ENCODE assay signal across 11 cellular contexts in the genomic region with DNA sequence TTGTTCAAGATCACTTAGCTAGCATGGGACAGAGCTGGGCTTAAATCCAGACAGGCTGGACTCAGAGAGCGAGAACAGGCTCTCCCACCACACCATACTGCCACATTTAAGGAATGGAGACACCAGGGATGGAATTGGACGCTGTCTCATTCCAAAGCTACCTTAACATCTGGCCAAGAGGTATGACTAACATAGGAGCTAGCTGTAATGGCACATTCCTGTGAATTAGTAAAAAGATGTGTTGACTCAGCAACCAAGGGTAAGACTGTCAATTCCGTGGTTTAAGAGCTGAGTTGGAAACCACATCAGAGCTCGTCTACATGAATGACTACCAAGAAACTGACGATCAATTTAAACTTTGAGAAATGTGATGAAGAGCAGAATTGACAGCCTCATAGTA. TPM values are rescaled to one million over a fixed set of nuclear protein-coding genes. Genes with fewer than 3 reads are reported as not detected.
A peak's percentile ranks its signal among the peaks of the same experiment; 100 is the strongest.
DNase-seq lines count a peak whose midpoint lies in the region; ATAC-seq, FAIRE-seq and TF ChIP-seq lines count a peak whose summit lies in the region.
"Had no signal": no experiment of that assay in that cellular context is flagged by ENCODE, and none has a peak within 500 bp of the region (broad histone marks: within the 10 kb centered on the region; RNA-seq: fewer than 3 reads in every experiment).

No MANE protein-coding gene starts in this region.

- in situ Hi-C loops in astrocyte of the cerebellum (cut with HindIII; ENCODE audit: low sequenced_read_pairs) = no loop called here

- DNase-seq in EH (ENCODE audit: low read depth) (peak; percentile 81), RCC 7860 (ENCODE audit: low spot score) (peak; percentile 95), astrocyte of the cerebellum (ENCODE audit: low read depth) (peak; percentile 81), mucosa of descending colon (no peak), NOMO-1 treated with DMSO at 0.1 percent for 48 hours (lab: John Stamatoyannopoulos, UW; ENCODE audit: unreplicated experiment) (no peak), caudate nucleus (lab: John Stamatoyannopoulos, UW) (no peak), NCI-H2107 (lab: John Stamatoyannopoulos, UW) (no peak), amniotic stem cell (lab: John Stamatoyannopoulos, UW) (no peak)

- H3K36me3 ChIP-seq in mucosa of descending colon (ENCODE audit: low read depth) = no peaks in the 10 kb centered on the region
- H3K36me3 ChIP-seq: cardiac muscle cell, suprapubic skin had no signal

- H3K27ac ChIP-seq in caudate nucleus (ENCODE audit: low read depth, low read length) = no peak overlapping the region
- H3K27ac ChIP-seq: cardiac muscle cell, suprapubic skin had no signal

- no peaks in the 10 kb centered on the region for H3K4me1 ChIP-seq in mucosa of descending colon (ENCODE audit: low read depth)

- intact Hi-C loops in mucosa of descending colon (cut with DNase I, micrococcal nuclease) = no loop called here

- no peaks in the 10 kb centered on the region for H3K9me3 ChIP-seq in mucosa of descending colon
- H3K9me3 ChIP-seq: suprapubic skin had no signal

- peak; percentile 97 for FAIRE-seq in RCC 7860 (lab: Jason Lieb, UNC)
- FAIRE-seq: islet of Langerhans had no signal

- H3K4me3 ChIP-seq in astrocyte of the cerebellum (ENCODE audit: low read depth, low read length) (no peak overlapping the region), mucosa of descending colon (no peak overlapping the region)
- H3K4me3 ChIP-seq: cardiac muscle cell, suprapubic skin had no signal

- no peak for TF ChIP-seq CTCF in astrocyte of the cerebellum (IDR thresholded peaks at IDR 0.05; ENCODE audit: low read depth, low read length, missing control alignments)
- TF ChIP-seq CTCF in mucosa of descending colon (IDR thresholded peaks at IDR 0.05) = no peak

- ATAC-seq in mucosa of descending colon = peak; percentile 12

RNA-seq across cellular contexts. Expression of a gene that starts 8.3 kb away (rescaled TPM):
- total RNA-seq in mucosa of descending colon = under 1 TPM; 0.19 to 0.51 (median 0.35) TPM
- total RNA-seq: cardiac muscle cell, suprapubic skin had no signal

RNA-seq across cellular contexts. Expression of a gene that starts 12.6 kb away (rescaled TPM):
- total RNA-seq in mucosa of descending colon = 100 to 1,000 TPM; 135 to 200 (median 186) TPM

Comparison
In these comparisons a context has a peak if more than half of its experiments do, and no peak if none do; other contexts are left out.
1. DNase-seq: peak in EH (single experiment), RCC 7860 (single experiment) and astrocyte of the cerebellum (single experiment); none in mucosa of descending colon (0 of 3), NOMO-1 treated with DMSO at 0.1 percent for 48 hours (single experiment), caudate nucleus (0 of 61), NCI-H2107 (single experiment) and amniotic stem cell (single experiment).